ENCODE assay signal across 15 cellular contexts in the genomic region with DNA sequence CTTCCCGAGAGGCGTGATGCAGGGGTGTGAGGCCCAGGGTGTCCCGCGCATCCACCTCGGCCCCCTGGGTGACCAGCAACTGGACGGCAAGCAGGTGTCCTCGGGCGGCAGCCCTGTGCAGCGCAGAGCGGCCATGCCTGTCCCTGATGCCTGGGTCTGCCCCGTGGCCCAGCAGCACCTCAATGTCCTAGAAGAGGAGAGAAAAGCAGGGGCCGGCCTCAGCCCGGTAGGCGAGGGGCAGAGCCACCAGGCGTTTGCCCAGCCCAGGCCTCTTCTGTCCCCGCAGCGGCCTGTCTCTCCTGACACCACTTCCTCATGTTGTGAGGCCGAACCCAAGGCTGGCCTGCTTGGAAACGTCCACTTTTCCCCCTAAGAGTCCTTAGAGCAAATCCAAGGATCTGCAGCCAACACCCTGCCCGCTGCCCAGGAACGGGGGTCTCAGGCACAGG. TPM values are rescaled to one million over a fixed set of nuclear protein-coding genes. Genes with fewer than 3 reads are reported as not detected.
DNase-seq lines count a peak whose midpoint lies in the region; ATAC-seq and TF ChIP-seq lines count a peak whose summit lies in the region.
"Had no signal": no experiment of that assay in that cellular context is flagged by ENCODE, and none has a peak within 500 bp of the region (broad histone marks: within the 10 kb centered on the region; RNA-seq: fewer than 3 reads in every experiment).

No MANE protein-coding gene starts in this region.

- H3K36me3 Mint-ChIP-seq in CD14-positive monocyte = no peaks in the 10 kb centered on the region
- H3K36me3 Mint-ChIP-seq: brain had no signal

- H3K9me3 ChIP-seq in iPS-15b (ENCODE audit: control insufficient read depth, insufficient read depth, low read length) = no peaks in the 10 kb centered on the region

- H3K4me1 ChIP-seq in iPS-15b (ENCODE audit: control insufficient read depth, insufficient read depth, low read length) = peaks cover 4% of the 10 kb centered on the region

- H3K27ac Mint-ChIP-seq in CD14-positive monocyte = no peak overlapping the region
- H3K27ac Mint-ChIP-seq: stimulated activated naive CD8-positive, alpha-beta T cell treated with anti-CD3 and anti-CD28 coated beads, Interleukin-15, Interleukin-2, amounts not matched to agents 100 ng/mL and 50 ng/mL, for 24 hours had no signal

- H3K4me3 ChIP-seq in brain microvascular endothelial cell (ENCODE audit: low read depth, low read length) (peak overlapping the region; percentile 29), iPS-15b (ENCODE audit: low read depth, low read length) (no peak overlapping the region)
- H3K4me3 ChIP-seq: PC-9 had no signal

- peaks cover 0 to 4% (median 0%) of the 10 kb centered on the region in 7 donors for H3K9me3 Mint-ChIP-seq in CD14-positive monocyte
- H3K9me3 Mint-ChIP-seq: brain; nephron; stimulated activated naive CD8-positive, alpha-beta T cell treated with anti-CD3 and anti-CD28 coated beads, Interleukin-15, Interleukin-2, amounts not matched to agents 100 ng/mL and 50 ng/mL, for 24 hours had no signal

- peak overlapping the region in 1 of 2 donors; percentile 42 for H3K4me3 Mint-ChIP-seq in CD14-positive monocyte
- H3K4me3 Mint-ChIP-seq: stimulated activated naive CD8-positive, alpha-beta T cell treated with anti-CD3 and anti-CD28 coated beads, Interleukin-15, Interleukin-2, amounts not matched to agents 100 ng/mL and 50 ng/mL, for 24 hours had no signal

- no peaks in the 10 kb centered on the region for H3K27me3 ChIP-seq in brain microvascular endothelial cell (replicated peaks)
- H3K27me3 ChIP-seq in iPS-15b (ENCODE audit: control insufficient read depth, insufficient read depth, low read length) = no peaks in the 10 kb centered on the region

- no peak for TF ChIP-seq CTCF in brain microvascular endothelial cell (IDR thresholded peaks at IDR 0.05; ENCODE audit: low read depth, low read length, missing control alignments)
- TF ChIP-seq CTCF in CD14-positive monocyte (IDR thresholded peaks at IDR 0.05) = no peak

- H3K36me3 ChIP-seq in brain microvascular endothelial cell (replicated peaks) (no peaks in the 10 kb centered on the region), iPS-15b (ENCODE audit: control insufficient read depth, insufficient read depth, low read length) (no peaks in the 10 kb centered on the region)

- H3K9ac ChIP-seq in iPS-15b (ENCODE audit: low read depth, low read length) = peak overlapping the region; percentile 60

- in situ Hi-C loops in brain microvascular endothelial cell (cut with HindIII; ENCODE audit: low pct_ligation_motif_present, low sequenced_read_pairs) = no loop called here

- peaks cover 16 to 38% (median 24%) of the 10 kb centered on the region in 3 donors for H3K27me3 Mint-ChIP-seq in CD14-positive monocyte (ENCODE audit: low read depth in 3 of 3)

- ATAC-seq in sciatic nerve (peak; percentile 30), GM21360 (IDR thresholded peaks at IDR 0.05; ENCODE audit: unreplicated experiment) (no peak), HG02973 (IDR thresholded peaks at IDR 0.05; ENCODE audit: unreplicated experiment) (no peak)

- H3K27ac ChIP-seq in brain microvascular endothelial cell = no peak overlapping the region
- H3K27ac ChIP-seq: PC-9 had no signal

- no peaks in the 10 kb centered on the region for H3K4me1 Mint-ChIP-seq in CD14-positive monocyte

- DNase-seq in D341Med (ENCODE audit: low spot score) = peak; percentile 17
- DNase-seq in brain microvascular endothelial cell = no peak
- DNase-seq in sciatic nerve (ENCODE audit: low spot score) = no peak
- DNase-seq in T-helper 9 cell = no peak
- DNase-seq in CD14-positive monocyte (ENCODE audit: low spot score) = no peak
- DNase-seq: AML-193; PC-9; stimulated activated CD4-positive, alpha-beta T cell treated with anti-CD3 and anti-CD28 coated beads, Interleukin-2, amount 100 ng/mL, for 24 hours had no signal

- intact Hi-C loops in sciatic nerve (cut with DNase I) (no loop called here), CD14-positive monocyte (cut with micrococcal nuclease) (no loop called here)

RNA-seq across cellular contexts. Expression of gene ANKRD65, which starts 1.7 kb away (rescaled TPM):
- total RNA-seq in sciatic nerve = 11.2 TPM
- not detected for polyA plus RNA-seq in CD14-positive monocyte
- total RNA-seq: glomerular endothelial cell had no signal

RNA-seq across cellular contexts. Expression of gene MRPL20, which starts 12.3 kb away (rescaled TPM):
- 75.6 TPM for total RNA-seq in sciatic nerve
- 100 to 1,000 TPM; 156 to 186 TPM for polyA plus RNA-seq in CD14-positive monocyte

RNA-seq across cellular contexts. Expression of gene VWA1, which starts 16.1 kb away (rescaled TPM):
- total RNA-seq in sciatic nerve = 175 TPM
- polyA plus RNA-seq in CD14-positive monocyte = not detected

RNA-seq across cellular contexts. Expression of gene CCNL2, which starts 20.3 kb away (rescaled TPM):
- total RNA-seq in sciatic nerve = 207 TPM
- polyA plus RNA-seq in CD14-positive monocyte = 10 to 100 TPM in 1 of 2 donors, 1 to 10 TPM in 1; 8.6 to 10.4 TPM

RNA-seq across cellular contexts. Expression of gene ATAD3C, which starts 30.1 kb away (rescaled TPM):
- 2.4 TPM for total RNA-seq in sciatic nerve
- polyA plus RNA-seq in CD14-positive monocyte = not detected
- total RNA-seq: glomerular endothelial cell had no signal
